Comparison of ENCODE assay signal across 9 cellular contexts in the genomic region with DNA sequence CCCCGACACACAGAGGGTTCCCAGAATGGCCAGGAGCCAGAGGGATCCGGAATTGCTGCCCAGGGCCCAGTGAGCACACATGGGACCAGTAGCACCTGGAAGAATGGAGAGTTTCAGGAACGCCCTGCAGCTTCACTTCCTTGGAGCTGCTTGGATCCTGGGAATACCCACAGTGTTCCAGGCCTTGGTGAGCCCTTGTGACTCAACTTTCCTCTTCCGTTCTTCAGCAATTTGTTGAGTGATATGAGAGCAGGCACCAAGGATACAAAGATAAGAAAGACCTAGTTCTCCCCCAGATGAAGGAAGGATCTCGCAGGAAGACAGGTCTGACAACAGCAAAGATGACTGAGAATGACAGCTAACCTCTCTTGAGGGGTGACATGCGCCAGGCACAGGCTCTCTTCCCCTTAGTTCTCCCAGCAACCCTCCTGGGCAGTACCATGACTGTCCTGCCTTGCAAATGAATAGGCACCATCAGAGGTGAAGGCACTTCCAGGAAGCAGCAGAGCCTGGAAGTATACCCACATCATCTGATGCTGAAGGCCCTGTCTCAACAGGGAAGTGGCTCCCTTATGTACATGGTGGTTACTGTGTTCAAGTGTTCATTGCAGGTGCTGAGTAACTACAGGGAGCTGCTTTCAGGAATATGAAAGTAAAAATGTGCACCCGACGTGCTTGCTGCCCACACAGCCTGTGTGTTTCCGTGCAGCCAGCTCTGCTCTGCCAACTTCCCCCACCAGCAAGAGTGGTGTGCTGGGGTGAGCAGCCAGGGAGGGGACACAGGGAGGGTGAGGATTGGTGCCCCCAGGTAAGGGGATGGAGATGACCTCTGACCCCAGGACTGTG.
DNase-seq lines count a peak whose midpoint lies in the region; ATAC-seq and TF ChIP-seq lines count a peak whose summit lies in the region.
"Had no signal": no experiment of that assay in that cellular context is flagged by ENCODE, and none has a peak within 500 bp of the region (broad histone marks: within the 10 kb centered on the region; RNA-seq: fewer than 3 reads in every experiment).

No MANE protein-coding gene starts in this region.

- H3K9me3 ChIP-seq in OCI-LY7 (ENCODE audit: low read length): no peaks in the 10 kb centered on the region

- H3K27ac ChIP-seq in OCI-LY7 (ENCODE audit: low read depth, low read length, poor library complexity, severe bottlenecking): no peak overlapping the region
- H3K27ac ChIP-seq: 22Rv1 had no signal

- H3K36me3 Mint-ChIP-seq in central memory CD8-positive, alpha-beta T cell (ENCODE audit: insufficient read depth): peaks cover 22% of the 10 kb centered on the region

- no peaks in the 10 kb centered on the region for H3K79me2 ChIP-seq in OCI-LY7 (ENCODE audit: insufficient read depth, low read depth, low read length)

- DNase-seq in DMS153 (lab: John Stamatoyannopoulos, UW) (peak; percentile 51), DMS153 treated with DMSO at 0.1 percent for 48 hours (lab: John Stamatoyannopoulos, UW; ENCODE audit: unreplicated experiment) (no peak), HT-29 (ENCODE audit: low spot score) (peak; percentile 42), AG20443 (ENCODE audit: low spot score) (no peak), GM19240 (ENCODE audit: insufficient read length, low spot score) (no peak), OCI-LY7 (ENCODE audit: low spot score) (no peak)
- no peak for DNase-seq in central memory CD8-positive, alpha-beta T cell (ENCODE audit: low spot score in 2 of 2)
- peak; percentile 43 for DNase-seq in stimulated activated CD8-positive, alpha-beta memory T cell treated with anti-CD3 and anti-CD28 coated beads, Interleukin-4, amount 100 ng/mL, for 48 hours

- H2AFZ ChIP-seq in OCI-LY7 (ENCODE audit: low read length): no peak overlapping the region

- no peak for ATAC-seq in central memory CD8-positive, alpha-beta T cell (replicated peaks; ENCODE audit: extremely low read depth, poor library complexity, severe bottlenecking)

- POLR2A ChIA-PET in OCI-LY7 (lab: Charles Lee): no interaction called here

- H3K4me2 ChIP-seq in OCI-LY7 (ENCODE audit: low read length): no peak overlapping the region

- CTCF ChIA-PET in OCI-LY7 (lab: Charles Lee; ENCODE audit: unreplicated experiment): no interaction called here

- peaks cover 8% of the 10 kb centered on the region for H3K4me1 Mint-ChIP-seq in central memory CD8-positive, alpha-beta T cell

- intact Hi-C loops in OCI-LY7 (cut with micrococcal nuclease; ENCODE audit: unreplicated experiment): no loop called here

- H3K9me3 Mint-ChIP-seq in central memory CD8-positive, alpha-beta T cell: no peaks in the 10 kb centered on the region

- H3K9me2 ChIP-seq in OCI-LY7 (ENCODE audit: insufficient read depth, low read length): no peaks in the 10 kb centered on the region

- no TSS peak for BruUV-seq in OCI-LY7 (replicated peaks; lab: Mats Ljungman, UMichigan)

- peaks cover 66% of the 10 kb centered on the region for H3K36me3 ChIP-seq in OCI-LY7 (ENCODE audit: insufficient read depth, low read length)

- H3K4me3 ChIP-seq in OCI-LY7 (ENCODE audit: low read depth, low read length, poor library complexity, severe bottlenecking): no peak overlapping the region

- no peaks in the 10 kb centered on the region for H4K20me1 ChIP-seq in OCI-LY7 (ENCODE audit: insufficient read depth, low read length)

- H3K27me3 Mint-ChIP-seq in central memory CD8-positive, alpha-beta T cell: no peaks in the 10 kb centered on the region

- peaks cover 4% of the 10 kb centered on the region for H3K4me1 ChIP-seq in OCI-LY7 (ENCODE audit: insufficient read depth, low read length, poor library complexity, severe bottlenecking)

- no peak overlapping the region for H3K4me3 Mint-ChIP-seq in central memory CD8-positive, alpha-beta T cell

- peak overlapping the region; percentile 27 for H3K27ac Mint-ChIP-seq in central memory CD8-positive, alpha-beta T cell (ENCODE audit: low read depth)

- TF ChIP-seq CTCF in OCI-LY7 (conservative IDR thresholded peaks at IDR 0.05; ENCODE audit: low read length): no peak

Comparison
In these comparisons a context has a peak if more than half of its experiments do, and no peak if none do; other contexts are left out.
1. DNase-seq: peak in DMS153 (single experiment), HT-29 (single experiment) and stimulated activated CD8-positive, alpha-beta memory T cell treated with anti-CD3 and anti-CD28 coated beads, Interleukin-4, amount 100 ng/mL, for 48 hours (single experiment); none in DMS153 treated with DMSO at 0.1 percent for 48 hours (single experiment), central memory CD8-positive, alpha-beta T cell (0 of 2), AG20443 (single experiment), GM19240 (single experiment) and OCI-LY7 (single experiment).